In genomic region chr1:234734864-234735263, GRCh38 we compare ENCODE assay signal across 18 cellular contexts.
DNase-seq lines count a peak whose midpoint lies in the region; ATAC-seq and TF ChIP-seq lines count a peak whose summit lies in the region.
"Had no signal": no experiment of that assay in that cellular context is flagged by ENCODE, and none has a peak within 500 bp of the region (broad histone marks: within the 10 kb centered on the region; RNA-seq: fewer than 3 reads in every experiment).

No MANE protein-coding gene starts in this region.

- peak overlapping the region; percentile 64 for H2AK5ac ChIP-seq in mesenchymal stem cell (ENCODE audit: low read length, severe bottlenecking)

- peak overlapping the region; percentile 12 for H3K27ac Mint-ChIP-seq in activated naive CD4-positive, alpha-beta T cell treated with anti-CD3 and anti-CD28 coated beads, Interleukin-2, amount 10 ng/mL, durations not matched to agents 7 days and 5 days
- H3K27ac Mint-ChIP-seq in activated naive CD4-positive, alpha-beta T cell treated with anti-CD3 and anti-CD28 coated beads for 36 hours, result no peak overlapping the region
- H3K27ac Mint-ChIP-seq in activated T-helper 17 cell treated with anti-CD3 and anti-CD28 coated beads, Interleukin-2, amount 50 U/mL, for 72 hours, result peak overlapping the region; percentile 16
- H3K27ac Mint-ChIP-seq in endothelial cell (ENCODE audit: unreplicated experiment), result no peak overlapping the region
- H3K27ac Mint-ChIP-seq: CD8-positive, alpha-beta T cell had no signal

- no peaks in the 10 kb centered on the region for H3K36me3 Mint-ChIP-seq in activated naive CD4-positive, alpha-beta T cell treated with anti-CD3 and anti-CD28 coated beads, Interleukin-2, amount 10 ng/mL, durations not matched to agents 7 days and 5 days
- no peaks in the 10 kb centered on the region for H3K36me3 Mint-ChIP-seq in activated naive CD4-positive, alpha-beta T cell treated with anti-CD3 and anti-CD28 coated beads for 36 hours (ENCODE audit: low read depth)
- no peaks in the 10 kb centered on the region for H3K36me3 Mint-ChIP-seq in activated T-helper 17 cell treated with anti-CD3 and anti-CD28 coated beads, Interleukin-2, amount 50 U/mL, for 72 hours (ENCODE audit: low read depth)
- H3K36me3 Mint-ChIP-seq in endothelial cell (ENCODE audit: low read depth, unreplicated experiment), result no peaks in the 10 kb centered on the region
- H3K36me3 Mint-ChIP-seq: activated naive CD8-positive, alpha-beta T cell; CD8-positive, alpha-beta T cell; naive B cell had no signal

- no peak overlapping the region for H3K23ac ChIP-seq in mesenchymal stem cell (ENCODE audit: low read length in 2 of 2)

- WGBS in mesenchymal stem cell, result 75% methylated on average over 8 of the region's 8 CpGs

- H4K8ac ChIP-seq in mesenchymal stem cell (ENCODE audit: low read length), result no peak overlapping the region

- no peak overlapping the region for H3K4me3 Mint-ChIP-seq in activated naive CD4-positive, alpha-beta T cell treated with anti-CD3 and anti-CD28 coated beads, Interleukin-2, amount 10 ng/mL, durations not matched to agents 7 days and 5 days
- no peak overlapping the region for H3K4me3 Mint-ChIP-seq in activated naive CD4-positive, alpha-beta T cell treated with anti-CD3 and anti-CD28 coated beads for 36 hours
- no peak overlapping the region for H3K4me3 Mint-ChIP-seq in activated T-helper 17 cell treated with anti-CD3 and anti-CD28 coated beads, Interleukin-2, amount 50 U/mL, for 72 hours
- no peak overlapping the region for H3K4me3 Mint-ChIP-seq in endothelial cell (ENCODE audit: unreplicated experiment)
- H3K4me3 Mint-ChIP-seq: activated naive CD8-positive, alpha-beta T cell; CD8-positive, alpha-beta T cell; naive B cell had no signal

- H3K4ac ChIP-seq in mesenchymal stem cell (ENCODE audit: low read depth in 1 of 2, low read length in 2 of 2), result no peak overlapping the region

- CTCF ChIA-PET in activated naive CD4-positive, alpha-beta T cell treated with anti-CD3 and anti-CD28 coated beads, Interleukin-2, amount 10 ng/mL, durations not matched to agents 7 days and 5 days (lab: Charles Lee), result interaction anchor here (1.3 kb wide), 1 partner anchor 11 kb away, joined by 3 read pairs; no protein-coding TSS in a partner anchor
- CTCF ChIA-PET in activated naive CD4-positive, alpha-beta T cell treated with anti-CD3 and anti-CD28 coated beads for 36 hours (lab: Charles Lee), result no interaction called here

- H3K27me3 ChIP-seq in mesenchymal stem cell (ENCODE audit: control insufficient read depth in 1 of 2, insufficient read depth in 1 of 2, low read length in 2 of 2), result no peaks in the 10 kb centered on the region
- H3K27me3 ChIP-seq: colonic mucosa had no signal

- H3K4me1 Mint-ChIP-seq in activated naive CD4-positive, alpha-beta T cell treated with anti-CD3 and anti-CD28 coated beads, Interleukin-2, amount 10 ng/mL, durations not matched to agents 7 days and 5 days, result peaks cover 39% of the 10 kb centered on the region
- peaks cover 30% of the 10 kb centered on the region for H3K4me1 Mint-ChIP-seq in activated naive CD4-positive, alpha-beta T cell treated with anti-CD3 and anti-CD28 coated beads for 36 hours (ENCODE audit: low read depth)
- peaks cover 30% of the 10 kb centered on the region for H3K4me1 Mint-ChIP-seq in activated T-helper 17 cell treated with anti-CD3 and anti-CD28 coated beads, Interleukin-2, amount 50 U/mL, for 72 hours
- peaks cover 26% of the 10 kb centered on the region for H3K4me1 Mint-ChIP-seq in endothelial cell (ENCODE audit: unreplicated experiment)

- peaks cover 6% of the 10 kb centered on the region for H3K4me1 ChIP-seq in mesenchymal stem cell (ENCODE audit: control insufficient read depth, insufficient read depth, low read depth, low read length)
- H3K4me1 ChIP-seq: colonic mucosa had no signal

- no peaks in the 10 kb centered on the region for H3K36me3 ChIP-seq in mesenchymal stem cell (ENCODE audit: control insufficient read depth in 1 of 2, insufficient read depth in 2 of 2, low read depth in 1 of 2, low read length in 2 of 2)
- H3K36me3 ChIP-seq: colonic mucosa had no signal

- peak overlapping the region; percentile 19 to 55 for H2BK12ac ChIP-seq in mesenchymal stem cell (ENCODE audit: low read length in 2 of 2)

- H3K14ac ChIP-seq in mesenchymal stem cell (ENCODE audit: low read length in 2 of 2), result no peak overlapping the region

- no peak for DNase-seq in activated naive CD4-positive, alpha-beta T cell treated with anti-CD3 and anti-CD28 coated beads, Interleukin-2, amount 10 ng/mL, durations not matched to agents 7 days and 5 days
- DNase-seq in activated naive CD4-positive, alpha-beta T cell treated with anti-CD3 and anti-CD28 coated beads for 36 hours, result no peak
- DNase-seq in mesenchymal stem cell (no peak), endothelial cell (ENCODE audit: low spot score) (no peak), OCI-M1 (lab: John Stamatoyannopoulos, UW) (no peak)
- DNase-seq: activated T-cell treated with anti-CD3 and anti-CD28 coated beads for 4 hours; CD8-positive, alpha-beta T cell; colonic mucosa; foreskin fibroblast; islet precursor cell; mammary epithelial cell; naive B cell; NCI-H226; stimulated activated CD8-positive, alpha-beta memory T cell treated with anti-CD3 and anti-CD28 coated beads, Interleukin-4, amount 100 ng/mL, for 48 hours had no signal

- H2AFZ ChIP-seq in mesenchymal stem cell (ENCODE audit: low read depth, low read length), result no peak overlapping the region

- H3K9me3 ChIP-seq in mesenchymal stem cell (ENCODE audit: control insufficient read depth, low read length), result no peaks in the 10 kb centered on the region
- H3K9me3 ChIP-seq: colonic mucosa had no signal

- H2BK120ac ChIP-seq in mesenchymal stem cell (ENCODE audit: low read depth, low read length), result no peak overlapping the region

- H3K4me2 ChIP-seq in mesenchymal stem cell (ENCODE audit: low read length, poor library complexity, severe bottlenecking), result no peak overlapping the region

- no peak overlapping the region for H3K4me3 ChIP-seq in mesenchymal stem cell (ENCODE audit: insufficient read depth in 1 of 2, low read depth in 1 of 2, low read length in 2 of 2)
- H3K4me3 ChIP-seq: colonic mucosa had no signal

- H2BK15ac ChIP-seq in mesenchymal stem cell (ENCODE audit: low read depth, poor library complexity, severe bottlenecking), result no peak overlapping the region

- H4K91ac ChIP-seq in mesenchymal stem cell (ENCODE audit: low read length), result no peak overlapping the region

- no peak for ATAC-seq in activated T-helper 17 cell treated with anti-CD3 and anti-CD28 coated beads, Interleukin-2, amount 50 U/mL, for 72 hours (replicated peaks)
- no peak for ATAC-seq in HG03521 (IDR thresholded peaks at IDR 0.05; ENCODE audit: unreplicated experiment)
- ATAC-seq: CD8-positive, alpha-beta T cell had no signal

- intact Hi-C loops in activated naive CD4-positive, alpha-beta T cell treated with anti-CD3 and anti-CD28 coated beads for 36 hours (cut with micrococcal nuclease), result loop anchor here (10.0 kb wide), 1 partner anchor 330 kb away; no protein-coding TSS in a partner anchor

- H3K27me3 Mint-ChIP-seq in activated naive CD4-positive, alpha-beta T cell treated with anti-CD3 and anti-CD28 coated beads, Interleukin-2, amount 10 ng/mL, durations not matched to agents 7 days and 5 days, result no peaks in the 10 kb centered on the region
- H3K27me3 Mint-ChIP-seq in activated naive CD4-positive, alpha-beta T cell treated with anti-CD3 and anti-CD28 coated beads for 36 hours (ENCODE audit: low read depth), result no peaks in the 10 kb centered on the region
- no peaks in the 10 kb centered on the region for H3K27me3 Mint-ChIP-seq in activated T-helper 17 cell treated with anti-CD3 and anti-CD28 coated beads, Interleukin-2, amount 50 U/mL, for 72 hours
- H3K27me3 Mint-ChIP-seq in endothelial cell (ENCODE audit: unreplicated experiment), result peaks cover 8% of the 10 kb centered on the region
- H3K27me3 Mint-ChIP-seq: activated naive CD8-positive, alpha-beta T cell; naive B cell had no signal

- H3K79me1 ChIP-seq in mesenchymal stem cell (replicated peaks; ENCODE audit: low read length, poor library complexity, severe bottlenecking), result no peaks in the 10 kb centered on the region

- H3K9me3 Mint-ChIP-seq in activated naive CD4-positive, alpha-beta T cell treated with anti-CD3 and anti-CD28 coated beads, Interleukin-2, amount 10 ng/mL, durations not matched to agents 7 days and 5 days, result no peaks in the 10 kb centered on the region
- H3K9me3 Mint-ChIP-seq in activated naive CD4-positive, alpha-beta T cell treated with anti-CD3 and anti-CD28 coated beads for 36 hours, result no peaks in the 10 kb centered on the region
- H3K9me3 Mint-ChIP-seq in activated T-helper 17 cell treated with anti-CD3 and anti-CD28 coated beads, Interleukin-2, amount 50 U/mL, for 72 hours, result no peaks in the 10 kb centered on the region
- H3K9me3 Mint-ChIP-seq in endothelial cell (ENCODE audit: unreplicated experiment), result no peaks in the 10 kb centered on the region
- H3K9me3 Mint-ChIP-seq: CD8-positive, alpha-beta T cell; naive B cell had no signal

- H3K27ac ChIP-seq in mesenchymal stem cell (ENCODE audit: low read length, poor library complexity, severe bottlenecking) (no peak overlapping the region), temporal lobe (ENCODE audit: low read depth, low read length) (peak overlapping the region; percentile 78)
- H3K27ac ChIP-seq: colonic mucosa had no signal

- H3K9ac ChIP-seq in mesenchymal stem cell (ENCODE audit: low read length), result no peak overlapping the region

- no peak overlapping the region for H3K18ac ChIP-seq in mesenchymal stem cell (ENCODE audit: low read depth in 1 of 2, low read length in 2 of 2)

- H2BK5ac ChIP-seq in mesenchymal stem cell (ENCODE audit: low read depth, low read length, poor library complexity, severe bottlenecking), result no peak overlapping the region

- no peak for TF ChIP-seq CTCF in endothelial cell (IDR thresholded peaks at IDR 0.05; ENCODE audit: unreplicated experiment)

Comparison
In these comparisons a context has a peak if more than half of its experiments do, and no peak if none do; other contexts are left out.
1. H3K27ac Mint-ChIP-seq: peak in activated naive CD4-positive, alpha-beta T cell treated with anti-CD3 and anti-CD28 coated beads, Interleukin-2, amount 10 ng/mL, durations not matched to agents 7 days and 5 days (single experiment) and activated T-helper 17 cell treated with anti-CD3 and anti-CD28 coated beads, Interleukin-2, amount 50 U/mL, for 72 hours (single experiment); none in activated naive CD4-positive, alpha-beta T cell treated with anti-CD3 and anti-CD28 coated beads for 36 hours (single experiment) and endothelial cell (single experiment).